8 cellular contexts compared by ENCODE assay signal in genomic region chr17:29177871-29178749, GRCh38.
DNase-seq lines count a peak whose midpoint lies in the region; ATAC-seq and TF ChIP-seq lines count a peak whose summit lies in the region.

No MANE protein-coding gene starts in this region.

- peak; percentile 28 for DNase-seq in KBM-7
- peak; percentile 71 for DNase-seq in coronary artery (ENCODE audit: low spot score)
- no peak for DNase-seq in amygdala (lab: John Stamatoyannopoulos, UW)
- no peak for DNase-seq in AG08395 (ENCODE audit: low spot score)
- no peak for DNase-seq in NCI-H345 treated with DMSO at 0.1 percent for 48 hours (lab: John Stamatoyannopoulos, UW; ENCODE audit: unreplicated experiment)

- H3K27ac ChIP-seq in 22Rv1 = peak overlapping the region; percentile 93
- H3K27ac ChIP-seq in coronary artery = peak overlapping the region; percentile 74 to 89
- peak overlapping the region; percentile 89 for H3K27ac ChIP-seq in muscle layer of duodenum (ENCODE audit: low read length)

- ATAC-seq in GM19395 (IDR thresholded peaks at IDR 0.05; ENCODE audit: unreplicated experiment) = no peak

- no peak for TF ChIP-seq CTCF in 22Rv1 (IDR thresholded peaks at IDR 0.05)
- TF ChIP-seq CTCF in coronary artery (IDR thresholded peaks at IDR 0.05) = no peak

- peaks cover 10 to 35% of the 10 kb centered on the region in 2 donors for H3K4me1 ChIP-seq in muscle layer of duodenum (ENCODE audit: control insufficient read depth in 1 of 2, insufficient read depth in 2 of 2, low read length in 2 of 2)

- H3K4me3 ChIP-seq in coronary artery (no peak overlapping the region), muscle layer of duodenum (ENCODE audit: low read depth in 1 of 2, low read length in 2 of 2) (peak overlapping the region in 1 of 2 donors; percentile 65)

- no peaks in the 10 kb centered on the region for H3K36me3 ChIP-seq in muscle layer of duodenum (ENCODE audit: control insufficient read depth in 1 of 2, insufficient read depth in 2 of 2, low read length in 2 of 2)

- no peaks in the 10 kb centered on the region for H3K27me3 ChIP-seq in muscle layer of duodenum (ENCODE audit: low read depth, low read length)

- in situ Hi-C loops in KBM-7 (cut with MboI; ENCODE audit: low pct_unique_long_range_greater_than_20kb, low sequenced_read_pairs) = no loop called here

- H3K9me3 ChIP-seq in muscle layer of duodenum (ENCODE audit: control insufficient read depth in 1 of 2, low read length in 2 of 2) = no peaks in the 10 kb centered on the region

Comparison
In these comparisons a context has a peak if more than half of its experiments do, and no peak if none do; other contexts are left out.
1. DNase-seq: peak in KBM-7 (single experiment) and coronary artery (single experiment); none in amygdala (0 of 56), AG08395 (single experiment) and NCI-H345 treated with DMSO at 0.1 percent for 48 hours (single experiment).
2. Peak in every context shown above with its lines, with median percentiles within 50 percentile points of each other: H3K27ac ChIP-seq.